Comparison of ENCODE assay signal across 8 cellular contexts in genomic region chrX:7996414-7996813, GRCh38.
DNase-seq lines count a peak whose midpoint lies in the region; ATAC-seq and TF ChIP-seq lines count a peak whose summit lies in the region.

No MANE protein-coding gene starts in this region.

- no peaks in the 10 kb centered on the region for H3K9me2 ChIP-seq in OCI-LY7 (ENCODE audit: insufficient read depth, low read length)

- BruUV-seq in OCI-LY7 (replicated peaks; lab: Mats Ljungman, UMichigan) = no TSS peak

- H3K27ac ChIP-seq in OCI-LY7 (ENCODE audit: low read depth, low read length, poor library complexity, severe bottlenecking) = no peak overlapping the region

- no peaks in the 10 kb centered on the region for H3K9me3 ChIP-seq in OCI-LY7 (ENCODE audit: low read length)

- H3K4me3 ChIP-seq in OCI-LY7 (ENCODE audit: low read depth, low read length, poor library complexity, severe bottlenecking) (no peak overlapping the region), choroid plexus epithelial cell (ENCODE audit: low read depth, low read length) (no peak overlapping the region)

- H2AFZ ChIP-seq in OCI-LY7 (ENCODE audit: low read length) = no peak overlapping the region

- no peaks in the 10 kb centered on the region for H4K20me1 ChIP-seq in OCI-LY7 (ENCODE audit: insufficient read depth, low read length)

- peak; percentile 73 for TF ChIP-seq CTCF in OCI-LY7 (conservative IDR thresholded peaks at IDR 0.05; ENCODE audit: low read length)
- TF ChIP-seq CTCF in choroid plexus epithelial cell (conservative IDR thresholded peaks at IDR 0.05; ENCODE audit: low read depth, low read length) = peak; percentile 54

- intact Hi-C loops in OCI-LY7 (cut with micrococcal nuclease; ENCODE audit: unreplicated experiment) = loop anchor here (5.0 to 10.0 kb wide), 2 partner anchors 751 to 818 kb away; no protein-coding TSS in a partner anchor

- no peaks in the 10 kb centered on the region for H3K36me3 ChIP-seq in OCI-LY7 (ENCODE audit: insufficient read depth, low read length)

- H3K4me2 ChIP-seq in OCI-LY7 (ENCODE audit: low read length) = no peak overlapping the region

- H3K79me2 ChIP-seq in OCI-LY7 (ENCODE audit: insufficient read depth, low read depth, low read length) = no peaks in the 10 kb centered on the region

- POLR2A ChIA-PET in OCI-LY7 (lab: Charles Lee) = no interaction called here

- ATAC-seq in HG03108 (IDR thresholded peaks at IDR 0.05; ENCODE audit: unreplicated experiment) (peak; percentile 69), HG03196 (IDR thresholded peaks at IDR 0.05; ENCODE audit: unreplicated experiment) (no peak), HG03457 (IDR thresholded peaks at IDR 0.05; ENCODE audit: unreplicated experiment) (no peak)

- CTCF ChIA-PET in OCI-LY7 (lab: Charles Lee; ENCODE audit: unreplicated experiment) = no interaction called here

- peak in 4 of 6 experiments; percentile 0 to 20 (median 8) for DNase-seq in stimulated activated naive CD4-positive, alpha-beta T cell (lab: John Stamatoyannopoulos, UW)
- DNase-seq in stimulated activated naive CD4-positive, alpha-beta T cell treated with Interleukin-2 at 50 U/mL for 16 hours (lab: John Stamatoyannopoulos, UW) = no peak
- DNase-seq in OCI-LY7 (ENCODE audit: low spot score) (peak; percentile 34), choroid plexus epithelial cell (ENCODE audit: low read depth) (peak; percentile 54), middle frontal gyrus (ENCODE audit: extremely low spot score, low spot score) (peak; percentile 7)

- H3K4me1 ChIP-seq in OCI-LY7 (ENCODE audit: insufficient read depth, low read length, poor library complexity, severe bottlenecking) = no peaks in the 10 kb centered on the region
